1 cellular context compared by ENCODE assay signal in genomic region chr11:1645357-1645821, GRCh38.
TF ChIP-seq lines count a peak whose summit lies in the region.

No MANE protein-coding gene starts in this region.

TF ChIP-seq in K562, 482 proteins besides CTCF, POLR2A, EP300 and RAD21:
- TF ChIP-seq SPI1 (IDR thresholded peaks at IDR 0.05; ENCODE audit: borderline replicate concordance, low read depth, low read length) = peak; percentile 69; the same call in 1 of the 2 replicates
- TF ChIP-seq ZNF695 (CRISPR knock-in tag; IDR thresholded peaks at IDR 0.05) = no peak
